ENCODE assay signal across 8 cellular contexts in the genomic region with DNA sequence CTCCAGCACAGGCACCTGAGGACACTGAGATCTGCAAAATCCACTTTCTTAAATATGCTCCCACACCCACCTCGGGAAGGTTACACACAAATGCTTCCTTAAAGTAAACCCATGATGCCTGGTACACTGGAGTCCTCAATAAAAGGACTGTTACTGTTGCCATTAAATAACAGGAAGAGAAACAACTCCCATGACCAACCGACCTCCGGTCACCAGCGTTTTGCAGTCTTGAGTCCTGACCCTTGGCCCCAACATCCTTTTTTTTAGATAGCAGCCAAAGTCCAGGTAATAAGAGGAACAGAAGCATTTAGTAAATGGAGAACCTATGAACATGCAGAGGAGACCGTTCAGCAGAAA. TPM values are rescaled to one million over a fixed set of nuclear protein-coding genes. Genes with fewer than 3 reads are reported as not detected.
DNase-seq lines count a peak whose midpoint lies in the region; ATAC-seq and TF ChIP-seq lines count a peak whose summit lies in the region.

No MANE protein-coding gene starts in this region.

- peak overlapping the region; percentile 77 to 87 for H3K4me3 Mint-ChIP-seq in CD14-positive monocyte
- H3K4me3 Mint-ChIP-seq in natural killer cell treated with Interleukin-12 subunit alpha and Interleukin-12 subunit beta and Interleukin-15 and Interleukin-18, amount 100 ng/mL, for 72 hours: peak overlapping the region; percentile 78
- H3K4me3 Mint-ChIP-seq in activated CD4-positive, alpha-beta T cell treated with anti-CD3 and anti-CD28 coated beads, Interleukin-2, amount 10 ng/mL, durations not matched to agents 7 days and 5 days: no peak overlapping the region

- H3K9me3 Mint-ChIP-seq in CD14-positive monocyte: peaks cover 0 to 2% (median 0%) of the 10 kb centered on the region in 7 donors
- H3K9me3 Mint-ChIP-seq in natural killer cell treated with Interleukin-12 subunit alpha and Interleukin-12 subunit beta and Interleukin-15 and Interleukin-18, amount 100 ng/mL, for 72 hours: no peaks in the 10 kb centered on the region
- H3K9me3 Mint-ChIP-seq in activated CD4-positive, alpha-beta T cell treated with anti-CD3 and anti-CD28 coated beads, Interleukin-2, amount 10 ng/mL, durations not matched to agents 7 days and 5 days: no peaks in the 10 kb centered on the region

- H3K27ac Mint-ChIP-seq in CD14-positive monocyte: peak overlapping the region; percentile 98 to 100 (median 99)
- peak overlapping the region; percentile 96 to 98 for H3K27ac Mint-ChIP-seq in natural killer cell treated with Interleukin-12 subunit alpha and Interleukin-12 subunit beta and Interleukin-15 and Interleukin-18, amount 100 ng/mL, for 72 hours
- H3K27ac Mint-ChIP-seq in activated CD4-positive, alpha-beta T cell treated with anti-CD3 and anti-CD28 coated beads, Interleukin-2, amount 10 ng/mL, durations not matched to agents 7 days and 5 days: no peak overlapping the region

- H3K27ac ChIP-seq in coronary artery: peak overlapping the region; percentile 48 to 88

- no peak for TF ChIP-seq CTCF in CD14-positive monocyte (IDR thresholded peaks at IDR 0.05)
- no peak for TF ChIP-seq CTCF in coronary artery (IDR thresholded peaks at IDR 0.05)

- H3K27me3 Mint-ChIP-seq in CD14-positive monocyte (ENCODE audit: low read depth in 3 of 3): peaks cover 0 to 4% (median 0%) of the 10 kb centered on the region in 3 donors
- no peaks in the 10 kb centered on the region for H3K27me3 Mint-ChIP-seq in natural killer cell treated with Interleukin-12 subunit alpha and Interleukin-12 subunit beta and Interleukin-15 and Interleukin-18, amount 100 ng/mL, for 72 hours
- H3K27me3 Mint-ChIP-seq in activated CD4-positive, alpha-beta T cell treated with anti-CD3 and anti-CD28 coated beads, Interleukin-2, amount 10 ng/mL, durations not matched to agents 7 days and 5 days: no peaks in the 10 kb centered on the region

- peaks cover 70% of the 10 kb centered on the region for H3K4me1 Mint-ChIP-seq in CD14-positive monocyte
- H3K4me1 Mint-ChIP-seq in natural killer cell treated with Interleukin-12 subunit alpha and Interleukin-12 subunit beta and Interleukin-15 and Interleukin-18, amount 100 ng/mL, for 72 hours (ENCODE audit: low read depth in 2 of 2): peaks cover 44 to 55% of the 10 kb centered on the region in 2 donors
- H3K4me1 Mint-ChIP-seq in activated CD4-positive, alpha-beta T cell treated with anti-CD3 and anti-CD28 coated beads, Interleukin-2, amount 10 ng/mL, durations not matched to agents 7 days and 5 days: peaks cover 46% of the 10 kb centered on the region

- no peak overlapping the region for H3K4me3 ChIP-seq in coronary artery

- ATAC-seq in natural killer cell treated with Interleukin-12 subunit alpha and Interleukin-12 subunit beta and Interleukin-15 and Interleukin-18, amount 100 ng/mL, for 72 hours: no peak

- intact Hi-C loops in CD14-positive monocyte (cut with micrococcal nuclease): loop anchor here (5.0 kb wide), 2 partner anchors 34 to 41 kb away; no protein-coding TSS in a partner anchor

- peaks cover 23 to 24% of the 10 kb centered on the region in 2 donors for H3K36me3 Mint-ChIP-seq in CD14-positive monocyte
- H3K36me3 Mint-ChIP-seq in natural killer cell treated with Interleukin-12 subunit alpha and Interleukin-12 subunit beta and Interleukin-15 and Interleukin-18, amount 100 ng/mL, for 72 hours: no peaks in the 10 kb centered on the region
- H3K36me3 Mint-ChIP-seq in activated CD4-positive, alpha-beta T cell treated with anti-CD3 and anti-CD28 coated beads, Interleukin-2, amount 10 ng/mL, durations not matched to agents 7 days and 5 days (ENCODE audit: low read depth): peaks cover 10% of the 10 kb centered on the region

- DNase-seq in CD14-positive monocyte (ENCODE audit: low spot score) (peak; percentile 85), NOMO-1 treated with DMSO at 0.1 percent for 48 hours (lab: John Stamatoyannopoulos, UW; ENCODE audit: unreplicated experiment) (peak; percentile 78), coronary artery (ENCODE audit: low spot score) (no peak), NCI-H2171 treated with DMSO at 0.1 percent for 48 hours (lab: John Stamatoyannopoulos, UW) (no peak), glomerular visceral epithelial cell (ENCODE audit: extremely low spot score) (no peak), NCI-H1092 (lab: John Stamatoyannopoulos, UW) (no peak)
- DNase-seq in natural killer cell treated with Interleukin-12 subunit alpha and Interleukin-12 subunit beta and Interleukin-15 and Interleukin-18, amount 100 ng/mL, for 72 hours (ENCODE audit: low spot score): no peak
- DNase-seq in activated CD4-positive, alpha-beta T cell treated with anti-CD3 and anti-CD28 coated beads, Interleukin-2, amount 10 ng/mL, durations not matched to agents 7 days and 5 days: no peak

- CTCF ChIA-PET in activated CD4-positive, alpha-beta T cell treated with anti-CD3 and anti-CD28 coated beads, Interleukin-2, amount 10 ng/mL, durations not matched to agents 7 days and 5 days (lab: Charles Lee): interaction anchor here (0.6 kb wide), 1 partner anchor 31 kb away, joined by 3 read pairs; no protein-coding TSS in a partner anchor

- POLR2A ChIA-PET in activated CD4-positive, alpha-beta T cell treated with anti-CD3 and anti-CD28 coated beads, Interleukin-2, amount 10 ng/mL, durations not matched to agents 7 days and 5 days (lab: Charles Lee): no interaction called here

RNA-seq across cellular contexts. Expression of gene ITPK1, which starts 42.4 kb away (rescaled TPM):
- 10 to 100 TPM; 57.1 to 63.0 TPM for polyA plus RNA-seq in CD14-positive monocyte
- total RNA-seq in natural killer cell treated with Interleukin-12 subunit alpha and Interleukin-12 subunit beta and Interleukin-15 and Interleukin-18, amount 100 ng/mL, for 72 hours: 10 to 100 TPM; 57.9 to 92.1 TPM
- 10 to 100 TPM; 63.7 to 71.0 TPM for total RNA-seq in activated CD4-positive, alpha-beta T cell treated with anti-CD3 and anti-CD28 coated beads, Interleukin-2, amount 10 ng/mL, durations not matched to agents 7 days and 5 days

Comparison
In these comparisons a context has a peak if more than half of its experiments do, and no peak if none do; other contexts are left out.
1. DNase-seq: peak in CD14-positive monocyte (single experiment) and NOMO-1 treated with DMSO at 0.1 percent for 48 hours (single experiment); none in coronary artery (single experiment), natural killer cell treated with Interleukin-12 subunit alpha and Interleukin-12 subunit beta and Interleukin-15 and Interleukin-18, amount 100 ng/mL, for 72 hours (single experiment), NCI-H2171 treated with DMSO at 0.1 percent for 48 hours (single experiment), glomerular visceral epithelial cell (single experiment), NCI-H1092 (single experiment) and activated CD4-positive, alpha-beta T cell treated with anti-CD3 and anti-CD28 coated beads, Interleukin-2, amount 10 ng/mL, durations not matched to agents 7 days and 5 days (single experiment).